Comparison of ENCODE assay signal across 1 cellular context in the genomic region with DNA sequence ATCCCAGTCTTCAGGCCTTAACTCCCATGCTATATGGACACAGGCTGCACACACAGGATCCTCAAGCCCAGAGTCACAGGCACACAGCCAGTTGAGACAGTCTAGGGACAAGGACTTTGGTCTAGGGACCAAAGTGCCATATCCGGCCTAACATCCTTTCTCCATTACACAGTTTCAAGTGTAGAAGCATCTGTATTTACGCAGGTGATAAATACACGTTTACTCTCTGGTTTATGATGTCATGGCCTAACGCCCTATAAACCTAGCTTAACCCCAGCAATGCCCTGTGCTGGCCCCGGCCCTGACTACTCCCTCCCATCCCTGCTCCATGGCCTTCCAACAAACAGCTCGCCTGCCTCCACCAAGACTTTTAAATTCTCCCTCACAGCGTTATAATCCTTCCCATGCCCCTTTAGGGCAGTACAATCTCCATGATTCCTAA.
TF ChIP-seq lines count a peak whose summit lies in the region.

No MANE protein-coding gene starts in this region.

TF ChIP-seq in HepG2, 621 proteins besides CTCF, POLR2A, EP300 and RAD21 (continued from another document and continues in another):
- TF ChIP-seq, protein P1, sequence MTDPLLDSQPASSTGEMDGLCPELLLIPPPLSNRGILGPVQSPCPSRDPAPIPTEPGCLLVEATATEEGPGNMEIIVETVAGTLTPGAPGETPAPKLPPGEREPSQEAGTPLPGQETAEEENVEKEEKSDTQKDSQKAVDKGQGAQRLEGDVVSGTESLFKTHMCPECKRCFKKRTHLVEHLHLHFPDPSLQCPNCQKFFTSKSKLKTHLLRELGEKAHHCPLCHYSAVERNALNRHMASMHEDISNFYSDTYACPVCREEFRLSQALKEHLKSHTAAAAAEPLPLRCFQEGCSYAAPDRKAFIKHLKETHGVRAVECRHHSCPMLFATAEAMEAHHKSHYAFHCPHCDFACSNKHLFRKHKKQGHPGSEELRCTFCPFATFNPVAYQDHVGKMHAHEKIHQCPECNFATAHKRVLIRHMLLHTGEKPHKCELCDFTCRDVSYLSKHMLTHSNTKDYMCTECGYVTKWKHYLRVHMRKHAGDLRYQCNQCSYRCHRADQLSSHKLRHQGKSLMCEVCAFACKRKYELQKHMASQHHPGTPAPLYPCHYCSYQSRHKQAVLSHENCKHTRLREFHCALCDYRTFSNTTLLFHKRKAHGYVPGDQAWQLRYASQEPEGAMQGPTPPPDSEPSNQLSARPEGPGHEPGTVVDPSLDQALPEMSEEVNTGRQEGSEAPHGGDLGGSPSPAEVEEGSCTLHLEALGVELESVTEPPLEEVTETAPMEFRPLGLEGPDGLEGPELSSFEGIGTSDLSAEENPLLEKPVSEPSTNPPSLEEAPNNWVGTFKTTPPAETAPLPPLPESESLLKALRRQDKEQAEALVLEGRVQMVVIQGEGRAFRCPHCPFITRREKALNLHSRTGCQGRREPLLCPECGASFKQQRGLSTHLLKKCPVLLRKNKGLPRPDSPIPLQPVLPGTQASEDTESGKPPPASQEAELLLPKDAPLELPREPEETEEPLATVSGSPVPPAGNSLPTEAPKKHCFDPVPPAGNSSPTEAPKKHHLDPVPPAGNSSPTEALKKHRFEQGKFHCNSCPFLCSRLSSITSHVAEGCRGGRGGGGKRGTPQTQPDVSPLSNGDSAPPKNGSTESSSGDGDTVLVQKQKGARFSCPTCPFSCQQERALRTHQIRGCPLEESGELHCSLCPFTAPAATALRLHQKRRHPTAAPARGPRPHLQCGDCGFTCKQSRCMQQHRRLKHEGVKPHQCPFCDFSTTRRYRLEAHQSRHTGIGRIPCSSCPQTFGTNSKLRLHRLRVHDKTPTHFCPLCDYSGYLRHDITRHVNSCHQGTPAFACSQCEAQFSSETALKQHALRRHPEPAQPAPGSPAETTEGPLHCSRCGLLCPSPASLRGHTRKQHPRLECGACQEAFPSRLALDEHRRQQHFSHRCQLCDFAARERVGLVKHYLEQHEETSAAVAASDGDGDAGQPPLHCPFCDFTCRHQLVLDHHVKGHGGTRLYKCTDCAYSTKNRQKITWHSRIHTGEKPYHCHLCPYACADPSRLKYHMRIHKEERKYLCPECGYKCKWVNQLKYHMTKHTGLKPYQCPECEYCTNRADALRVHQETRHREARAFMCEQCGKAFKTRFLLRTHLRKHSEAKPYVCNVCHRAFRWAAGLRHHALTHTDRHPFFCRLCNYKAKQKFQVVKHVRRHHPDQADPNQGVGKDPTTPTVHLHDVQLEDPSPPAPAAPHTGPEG (CRISPR knock-in tag; IDR thresholded peaks at IDR 0.05), result no peak
- TF ChIP-seq, protein P2, sequence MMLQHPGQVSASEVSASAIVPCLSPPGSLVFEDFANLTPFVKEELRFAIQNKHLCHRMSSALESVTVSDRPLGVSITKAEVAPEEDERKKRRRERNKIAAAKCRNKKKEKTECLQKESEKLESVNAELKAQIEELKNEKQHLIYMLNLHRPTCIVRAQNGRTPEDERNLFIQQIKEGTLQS (CRISPR knock-in tag; IDR thresholded peaks at IDR 0.05), result peak; percentile 56; the same call in 1 of the 2 replicates
- TF ChIP-seq ZNF33B (CRISPR knock-in tag; IDR thresholded peaks at IDR 0.05) (no peak), PITX1 (CRISPR knock-in tag; IDR thresholded peaks at IDR 0.05) (peak; percentile 64; the same call in 1 of the 2 replicates), KLF6 (CRISPR knock-in tag; IDR thresholded peaks at IDR 0.05) (0 out of 2 replicates have a peak, but pooled peaks have one; percentile 56), TOE1 (CRISPR knock-in tag; IDR thresholded peaks at IDR 0.05) (0 out of 2 replicates have a peak, but pooled peaks have one; percentile 43), ZBTB20 (CRISPR knock-in tag; IDR thresholded peaks at IDR 0.05; ENCODE audit: borderline replicate concordance, low read depth) (peak; percentile 78; the same call in 1 of the 2 replicates), ZNF589 (CRISPR knock-in tag; conservative IDR thresholded peaks at IDR 0.05) (0 out of 2 replicates have a peak, but pooled peaks have one; percentile 4), ZFX (CRISPR knock-in tag; IDR thresholded peaks at IDR 0.05; ENCODE audit: low read depth) (peak; percentile 55; the same call in 1 of the 2 replicates), ZSCAN9 (CRISPR knock-in tag; IDR thresholded peaks at IDR 0.05; ENCODE audit: borderline replicate concordance) (peak; percentile 48; the same call in 1 of the 2 replicates), EEA1 (CRISPR knock-in tag; IDR thresholded peaks at IDR 0.05; ENCODE audit: borderline replicate concordance) (no peak), ZNF768 (CRISPR knock-in tag; IDR thresholded peaks at IDR 0.05) (no peak; the same call in 1 of the 2 replicates), ZNF124 (CRISPR knock-in tag; IDR thresholded peaks at IDR 0.05) (0 out of 2 replicates have a peak, but pooled peaks have one; percentile 53), HMG20A (CRISPR knock-in tag; IDR thresholded peaks at IDR 0.05; ENCODE audit: borderline replicate concordance) (peak; percentile 83; the same call in 1 of the 2 replicates), ZNF672 (CRISPR knock-in tag; IDR thresholded peaks at IDR 0.05) (no peak), ERF (CRISPR knock-in tag; IDR thresholded peaks at IDR 0.05) (peak; percentile 94), NR2F6 (IDR thresholded peaks at IDR 0.05) (peak; percentile 80), NR2F6 (CRISPR knock-in tag; IDR thresholded peaks at IDR 0.05) (peak; percentile 68), HOXA3 (CRISPR knock-in tag; IDR thresholded peaks at IDR 0.05) (peak; percentile 97), CCDC6 (CRISPR knock-in tag; IDR thresholded peaks at IDR 0.05) (0 out of 2 replicates have a peak, but pooled peaks have one; percentile 42), NFE2L1 (CRISPR knock-in tag; IDR thresholded peaks at IDR 0.05; ENCODE audit: borderline replicate concordance) (no peak), ZNF614 (CRISPR knock-in tag; IDR thresholded peaks at IDR 0.05; ENCODE audit: borderline replicate concordance) (peak; percentile 67), ZNF205 (CRISPR knock-in tag; IDR thresholded peaks at IDR 0.05) (peak; percentile 57; the same call in 1 of the 2 replicates), XBP1 (CRISPR knock-in tag; IDR thresholded peaks at IDR 0.05) (no peak), FOXK1 (CRISPR knock-in tag; IDR thresholded peaks at IDR 0.05; ENCODE audit: borderline replicate concordance, low read depth) (peak; percentile 71; the same call in 1 of the 2 replicates)
- TF ChIP-seq, protein P3, sequence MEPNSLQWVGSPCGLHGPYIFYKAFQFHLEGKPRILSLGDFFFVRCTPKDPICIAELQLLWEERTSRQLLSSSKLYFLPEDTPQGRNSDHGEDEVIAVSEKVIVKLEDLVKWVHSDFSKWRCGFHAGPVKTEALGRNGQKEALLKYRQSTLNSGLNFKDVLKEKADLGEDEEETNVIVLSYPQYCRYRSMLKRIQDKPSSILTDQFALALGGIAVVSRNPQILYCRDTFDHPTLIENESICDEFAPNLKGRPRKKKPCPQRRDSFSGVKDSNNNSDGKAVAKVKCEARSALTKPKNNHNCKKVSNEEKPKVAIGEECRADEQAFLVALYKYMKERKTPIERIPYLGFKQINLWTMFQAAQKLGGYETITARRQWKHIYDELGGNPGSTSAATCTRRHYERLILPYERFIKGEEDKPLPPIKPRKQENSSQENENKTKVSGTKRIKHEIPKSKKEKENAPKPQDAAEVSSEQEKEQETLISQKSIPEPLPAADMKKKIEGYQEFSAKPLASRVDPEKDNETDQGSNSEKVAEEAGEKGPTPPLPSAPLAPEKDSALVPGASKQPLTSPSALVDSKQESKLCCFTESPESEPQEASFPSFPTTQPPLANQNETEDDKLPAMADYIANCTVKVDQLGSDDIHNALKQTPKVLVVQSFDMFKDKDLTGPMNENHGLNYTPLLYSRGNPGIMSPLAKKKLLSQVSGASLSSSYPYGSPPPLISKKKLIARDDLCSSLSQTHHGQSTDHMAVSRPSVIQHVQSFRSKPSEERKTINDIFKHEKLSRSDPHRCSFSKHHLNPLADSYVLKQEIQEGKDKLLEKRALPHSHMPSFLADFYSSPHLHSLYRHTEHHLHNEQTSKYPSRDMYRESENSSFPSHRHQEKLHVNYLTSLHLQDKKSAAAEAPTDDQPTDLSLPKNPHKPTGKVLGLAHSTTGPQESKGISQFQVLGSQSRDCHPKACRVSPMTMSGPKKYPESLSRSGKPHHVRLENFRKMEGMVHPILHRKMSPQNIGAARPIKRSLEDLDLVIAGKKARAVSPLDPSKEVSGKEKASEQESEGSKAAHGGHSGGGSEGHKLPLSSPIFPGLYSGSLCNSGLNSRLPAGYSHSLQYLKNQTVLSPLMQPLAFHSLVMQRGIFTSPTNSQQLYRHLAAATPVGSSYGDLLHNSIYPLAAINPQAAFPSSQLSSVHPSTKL (CRISPR knock-in tag; IDR thresholded peaks at IDR 0.05), result peak; percentile 94
- TF ChIP-seq, protein P4, sequence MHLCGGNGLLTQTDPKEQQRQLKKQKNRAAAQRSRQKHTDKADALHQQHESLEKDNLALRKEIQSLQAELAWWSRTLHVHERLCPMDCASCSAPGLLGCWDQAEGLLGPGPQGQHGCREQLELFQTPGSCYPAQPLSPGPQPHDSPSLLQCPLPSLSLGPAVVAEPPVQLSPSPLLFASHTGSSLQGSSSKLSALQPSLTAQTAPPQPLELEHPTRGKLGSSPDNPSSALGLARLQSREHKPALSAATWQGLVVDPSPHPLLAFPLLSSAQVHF (CRISPR knock-in tag; IDR thresholded peaks at IDR 0.05), result no peak
- TF ChIP-seq, protein P5, sequence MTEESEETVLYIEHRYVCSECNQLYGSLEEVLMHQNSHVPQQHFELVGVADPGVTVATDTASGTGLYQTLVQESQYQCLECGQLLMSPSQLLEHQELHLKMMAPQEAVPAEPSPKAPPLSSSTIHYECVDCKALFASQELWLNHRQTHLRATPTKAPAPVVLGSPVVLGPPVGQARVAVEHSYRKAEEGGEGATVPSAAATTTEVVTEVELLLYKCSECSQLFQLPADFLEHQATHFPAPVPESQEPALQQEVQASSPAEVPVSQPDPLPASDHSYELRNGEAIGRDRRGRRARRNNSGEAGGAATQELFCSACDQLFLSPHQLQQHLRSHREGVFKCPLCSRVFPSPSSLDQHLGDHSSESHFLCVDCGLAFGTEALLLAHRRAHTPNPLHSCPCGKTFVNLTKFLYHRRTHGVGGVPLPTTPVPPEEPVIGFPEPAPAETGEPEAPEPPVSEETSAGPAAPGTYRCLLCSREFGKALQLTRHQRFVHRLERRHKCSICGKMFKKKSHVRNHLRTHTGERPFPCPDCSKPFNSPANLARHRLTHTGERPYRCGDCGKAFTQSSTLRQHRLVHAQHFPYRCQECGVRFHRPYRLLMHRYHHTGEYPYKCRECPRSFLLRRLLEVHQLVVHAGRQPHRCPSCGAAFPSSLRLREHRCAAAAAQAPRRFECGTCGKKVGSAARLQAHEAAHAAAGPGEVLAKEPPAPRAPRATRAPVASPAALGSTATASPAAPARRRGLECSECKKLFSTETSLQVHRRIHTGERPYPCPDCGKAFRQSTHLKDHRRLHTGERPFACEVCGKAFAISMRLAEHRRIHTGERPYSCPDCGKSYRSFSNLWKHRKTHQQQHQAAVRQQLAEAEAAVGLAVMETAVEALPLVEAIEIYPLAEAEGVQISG (CRISPR knock-in tag; IDR thresholded peaks at IDR 0.05), result no peak
- TF ChIP-seq, protein P6, sequence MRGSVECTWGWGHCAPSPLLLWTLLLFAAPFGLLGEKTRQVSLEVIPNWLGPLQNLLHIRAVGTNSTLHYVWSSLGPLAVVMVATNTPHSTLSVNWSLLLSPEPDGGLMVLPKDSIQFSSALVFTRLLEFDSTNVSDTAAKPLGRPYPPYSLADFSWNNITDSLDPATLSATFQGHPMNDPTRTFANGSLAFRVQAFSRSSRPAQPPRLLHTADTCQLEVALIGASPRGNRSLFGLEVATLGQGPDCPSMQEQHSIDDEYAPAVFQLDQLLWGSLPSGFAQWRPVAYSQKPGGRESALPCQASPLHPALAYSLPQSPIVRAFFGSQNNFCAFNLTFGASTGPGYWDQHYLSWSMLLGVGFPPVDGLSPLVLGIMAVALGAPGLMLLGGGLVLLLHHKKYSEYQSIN (CRISPR knock-in tag; IDR thresholded peaks at IDR 0.05; ENCODE audit: borderline replicate concordance), result no peak
- TF ChIP-seq, protein P7, sequence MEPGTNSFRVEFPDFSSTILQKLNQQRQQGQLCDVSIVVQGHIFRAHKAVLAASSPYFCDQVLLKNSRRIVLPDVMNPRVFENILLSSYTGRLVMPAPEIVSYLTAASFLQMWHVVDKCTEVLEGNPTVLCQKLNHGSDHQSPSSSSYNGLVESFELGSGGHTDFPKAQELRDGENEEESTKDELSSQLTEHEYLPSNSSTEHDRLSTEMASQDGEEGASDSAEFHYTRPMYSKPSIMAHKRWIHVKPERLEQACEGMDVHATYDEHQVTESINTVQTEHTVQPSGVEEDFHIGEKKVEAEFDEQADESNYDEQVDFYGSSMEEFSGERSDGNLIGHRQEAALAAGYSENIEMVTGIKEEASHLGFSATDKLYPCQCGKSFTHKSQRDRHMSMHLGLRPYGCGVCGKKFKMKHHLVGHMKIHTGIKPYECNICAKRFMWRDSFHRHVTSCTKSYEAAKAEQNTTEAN (CRISPR knock-in tag; conservative IDR thresholded peaks at IDR 0.05), result no peak
- TF ChIP-seq, protein P8, sequence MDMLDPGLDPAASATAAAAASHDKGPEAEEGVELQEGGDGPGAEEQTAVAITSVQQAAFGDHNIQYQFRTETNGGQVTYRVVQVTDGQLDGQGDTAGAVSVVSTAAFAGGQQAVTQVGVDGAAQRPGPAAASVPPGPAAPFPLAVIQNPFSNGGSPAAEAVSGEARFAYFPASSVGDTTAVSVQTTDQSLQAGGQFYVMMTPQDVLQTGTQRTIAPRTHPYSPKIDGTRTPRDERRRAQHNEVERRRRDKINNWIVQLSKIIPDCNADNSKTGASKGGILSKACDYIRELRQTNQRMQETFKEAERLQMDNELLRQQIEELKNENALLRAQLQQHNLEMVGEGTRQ (IDR thresholded peaks at IDR 0.05; ENCODE audit: low read depth, low read length), result no peak
- TF ChIP-seq, protein P8 (CRISPR knock-in tag; IDR thresholded peaks at IDR 0.05; ENCODE audit: borderline replicate concordance), result no peak
- TF ChIP-seq, protein P9, sequence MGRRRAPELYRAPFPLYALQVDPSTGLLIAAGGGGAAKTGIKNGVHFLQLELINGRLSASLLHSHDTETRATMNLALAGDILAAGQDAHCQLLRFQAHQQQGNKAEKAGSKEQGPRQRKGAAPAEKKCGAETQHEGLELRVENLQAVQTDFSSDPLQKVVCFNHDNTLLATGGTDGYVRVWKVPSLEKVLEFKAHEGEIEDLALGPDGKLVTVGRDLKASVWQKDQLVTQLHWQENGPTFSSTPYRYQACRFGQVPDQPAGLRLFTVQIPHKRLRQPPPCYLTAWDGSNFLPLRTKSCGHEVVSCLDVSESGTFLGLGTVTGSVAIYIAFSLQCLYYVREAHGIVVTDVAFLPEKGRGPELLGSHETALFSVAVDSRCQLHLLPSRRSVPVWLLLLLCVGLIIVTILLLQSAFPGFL (CRISPR knock-in tag; IDR thresholded peaks at IDR 0.05), result no peak
- TF ChIP-seq, protein P10, sequence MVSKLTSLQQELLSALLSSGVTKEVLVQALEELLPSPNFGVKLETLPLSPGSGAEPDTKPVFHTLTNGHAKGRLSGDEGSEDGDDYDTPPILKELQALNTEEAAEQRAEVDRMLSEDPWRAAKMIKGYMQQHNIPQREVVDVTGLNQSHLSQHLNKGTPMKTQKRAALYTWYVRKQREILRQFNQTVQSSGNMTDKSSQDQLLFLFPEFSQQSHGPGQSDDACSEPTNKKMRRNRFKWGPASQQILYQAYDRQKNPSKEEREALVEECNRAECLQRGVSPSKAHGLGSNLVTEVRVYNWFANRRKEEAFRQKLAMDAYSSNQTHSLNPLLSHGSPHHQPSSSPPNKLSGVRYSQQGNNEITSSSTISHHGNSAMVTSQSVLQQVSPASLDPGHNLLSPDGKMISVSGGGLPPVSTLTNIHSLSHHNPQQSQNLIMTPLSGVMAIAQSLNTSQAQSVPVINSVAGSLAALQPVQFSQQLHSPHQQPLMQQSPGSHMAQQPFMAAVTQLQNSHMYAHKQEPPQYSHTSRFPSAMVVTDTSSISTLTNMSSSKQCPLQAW (CRISPR knock-in tag; IDR thresholded peaks at IDR 0.05), result peak; percentile 73
